In genomic region chrX:136780241-136780640, GRCh38 we compare ENCODE assay signal across 9 cellular contexts. TPM values are rescaled to one million over a fixed set of nuclear protein-coding genes. Genes with fewer than 3 reads are reported as not detected.
DNase-seq lines count a peak whose midpoint lies in the region; ATAC-seq and TF ChIP-seq lines count a peak whose summit lies in the region.
"Had no signal": no experiment of that assay in that cellular context is flagged by ENCODE, and none has a peak within 500 bp of the region (broad histone marks: within the 10 kb centered on the region; RNA-seq: fewer than 3 reads in every experiment).

No MANE protein-coding gene starts in this region.

- POLR2A ChIA-PET in CD4-positive, alpha-beta T cell (lab: Charles Lee): interaction anchor here (0.6 to 3.9 kb wide), 9 partner anchors 10 to 209 kb away, joined by 3 to 43 read pairs (median 3); partner anchors contain the start of gene RBMX

- H3K9me3 Mint-ChIP-seq in CD4-positive, alpha-beta T cell: no peaks in the 10 kb centered on the region
- H3K9me3 Mint-ChIP-seq in activated T-helper 2 cell treated with anti-CD3 and anti-CD28 coated beads, Interferon-gamma antibody, Interleukin-2, Interleukin-4, amounts not matched to agents 10 μg/mL and 5 μg/mL and 100 μg/mL, durations not matched to agents 14 hours and 24 hours and 36 hours: no peaks in the 10 kb centered on the region
- no peaks in the 10 kb centered on the region for H3K9me3 Mint-ChIP-seq in natural killer cell

- peaks cover 48% of the 10 kb centered on the region for H3K36me3 Mint-ChIP-seq in CD4-positive, alpha-beta T cell (ENCODE audit: low read depth)
- H3K36me3 Mint-ChIP-seq in activated T-helper 2 cell treated with anti-CD3 and anti-CD28 coated beads, Interferon-gamma antibody, Interleukin-2, Interleukin-4, amounts not matched to agents 10 μg/mL and 5 μg/mL and 100 μg/mL, durations not matched to agents 14 hours and 24 hours and 36 hours (ENCODE audit: low read depth): peaks cover 36% of the 10 kb centered on the region
- H3K36me3 Mint-ChIP-seq in natural killer cell: no peaks in the 10 kb centered on the region

- CTCF ChIA-PET in CD4-positive, alpha-beta T cell (lab: Charles Lee): interaction anchor here (4.0 kb wide), 1 partner anchor 13 kb away, joined by 18 read pairs; no protein-coding TSS in a partner anchor

- TF ChIP-seq CTCF in CD4-positive, alpha-beta T cell (IDR thresholded peaks at IDR 0.05): no peak
- no peak for TF ChIP-seq CTCF in natural killer cell (IDR thresholded peaks at IDR 0.05)
- no peak for TF ChIP-seq CTCF in omental fat pad (IDR thresholded peaks at IDR 0.05)
- TF ChIP-seq CTCF in foreskin keratinocyte (conservative IDR thresholded peaks at IDR 0.05): no peak

- DNase-seq in CD4-positive, alpha-beta T cell: no peak
- DNase-seq in activated T-helper 2 cell treated with anti-CD3 and anti-CD28 coated beads, Interferon-gamma antibody, Interleukin-2, Interleukin-4, amounts not matched to agents 10 μg/mL and 5 μg/mL and 100 μg/mL, durations not matched to agents 14 hours and 24 hours and 36 hours (ENCODE audit: low spot score): no peak
- no peak for DNase-seq in natural killer cell
- no peak for DNase-seq in omental fat pad (ENCODE audit: low spot score)
- no peak for DNase-seq in foreskin keratinocyte
- DNase-seq in NCI-H2171 (lab: John Stamatoyannopoulos, UW): no peak
- DNase-seq: thyroid gland had no signal

- no peak for ATAC-seq in CD4-positive, alpha-beta T cell (ENCODE audit: poor library complexity)
- peak; percentile 34 for ATAC-seq in HG03354 (IDR thresholded peaks at IDR 0.05; ENCODE audit: poor library complexity, severe bottlenecking, unreplicated experiment)
- no peak for ATAC-seq in natural killer cell
- ATAC-seq in omental fat pad (ENCODE audit: low FRiP score): no peak
- no peak for ATAC-seq in activated CD4-positive, CD25-positive, alpha-beta regulatory T cell treated with anti-CD3 and anti-CD28 coated beads, Interleukin-2, amount 50 U/mL, for 24 hours
- no peak for ATAC-seq in foreskin keratinocyte

- no peaks in the 10 kb centered on the region for H3K27me3 ChIP-seq in CD4-positive, alpha-beta T cell (ENCODE audit: control insufficient read depth, insufficient read depth, low read length)
- H3K27me3 ChIP-seq in foreskin keratinocyte: no peaks in the 10 kb centered on the region
- H3K27me3 ChIP-seq: thyroid gland had no signal

- H3K4me1 ChIP-seq in foreskin keratinocyte: no peaks in the 10 kb centered on the region
- H3K4me1 ChIP-seq: thyroid gland had no signal

- peak overlapping the region; percentile 95 for H3K27ac Mint-ChIP-seq in CD4-positive, alpha-beta T cell
- peak overlapping the region; percentile 97 for H3K27ac Mint-ChIP-seq in activated T-helper 2 cell treated with anti-CD3 and anti-CD28 coated beads, Interferon-gamma antibody, Interleukin-2, Interleukin-4, amounts not matched to agents 10 μg/mL and 5 μg/mL and 100 μg/mL, durations not matched to agents 14 hours and 24 hours and 36 hours
- H3K27ac Mint-ChIP-seq in natural killer cell: peak overlapping the region; percentile 92

- H3K27me3 Mint-ChIP-seq in CD4-positive, alpha-beta T cell: no peaks in the 10 kb centered on the region
- no peaks in the 10 kb centered on the region for H3K27me3 Mint-ChIP-seq in activated T-helper 2 cell treated with anti-CD3 and anti-CD28 coated beads, Interferon-gamma antibody, Interleukin-2, Interleukin-4, amounts not matched to agents 10 μg/mL and 5 μg/mL and 100 μg/mL, durations not matched to agents 14 hours and 24 hours and 36 hours (ENCODE audit: low read depth)
- H3K27me3 Mint-ChIP-seq in natural killer cell (ENCODE audit: low read depth in 2 of 2): no peaks in the 10 kb centered on the region

- peaks cover 80% of the 10 kb centered on the region for H3K4me1 Mint-ChIP-seq in CD4-positive, alpha-beta T cell (ENCODE audit: low read depth)
- H3K4me1 Mint-ChIP-seq in activated T-helper 2 cell treated with anti-CD3 and anti-CD28 coated beads, Interferon-gamma antibody, Interleukin-2, Interleukin-4, amounts not matched to agents 10 μg/mL and 5 μg/mL and 100 μg/mL, durations not matched to agents 14 hours and 24 hours and 36 hours (ENCODE audit: low read depth): peaks cover 61% of the 10 kb centered on the region
- peaks cover 30 to 47% of the 10 kb centered on the region in 2 donors for H3K4me1 Mint-ChIP-seq in natural killer cell

- peak overlapping the region; percentile 98 for H3K4me3 Mint-ChIP-seq in CD4-positive, alpha-beta T cell
- H3K4me3 Mint-ChIP-seq in activated T-helper 2 cell treated with anti-CD3 and anti-CD28 coated beads, Interferon-gamma antibody, Interleukin-2, Interleukin-4, amounts not matched to agents 10 μg/mL and 5 μg/mL and 100 μg/mL, durations not matched to agents 14 hours and 24 hours and 36 hours (ENCODE audit: low read depth): peak overlapping the region; percentile 90
- peak overlapping the region; percentile 93 for H3K4me3 Mint-ChIP-seq in natural killer cell

- H3K27ac ChIP-seq in CD4-positive, alpha-beta T cell (ENCODE audit: low read depth, low read length): peak overlapping the region; percentile 65
- H3K27ac ChIP-seq in foreskin keratinocyte: no peak overlapping the region
- H3K27ac ChIP-seq: thyroid gland had no signal

- intact Hi-C loops in CD4-positive, alpha-beta T cell (cut with DNase I, micrococcal nuclease): loop anchor here (1.0 to 5.0 kb wide), 3 partner anchors 12 to 33 kb away; no protein-coding TSS in a partner anchor
- intact Hi-C loops in activated T-helper 2 cell treated with anti-CD3 and anti-CD28 coated beads, Interferon-gamma antibody, Interleukin-2, Interleukin-4, amounts not matched to agents 10 μg/mL and 5 μg/mL and 100 μg/mL, durations not matched to agents 14 hours and 24 hours and 36 hours (cut with micrococcal nuclease): loop anchor here (1.0 to 5.0 kb wide), 5 partner anchors 12 to 87 kb away; no protein-coding TSS in a partner anchor
- intact Hi-C loops in natural killer cell (cut with micrococcal nuclease): no loop called here

- no peaks in the 10 kb centered on the region for H3K9me3 ChIP-seq in CD4-positive, alpha-beta T cell (ENCODE audit: control insufficient read depth, low read length)
- H3K9me3 ChIP-seq: thyroid gland had no signal

RNA-seq across cellular contexts. Expression of gene ARHGEF6, which starts 0.5 kb away (rescaled TPM):
- 10 to 100 TPM; 43.3 to 45.3 TPM for total RNA-seq in CD4-positive, alpha-beta T cell
- 77.2 and 77.9 TPM in 2 replicates for total RNA-seq in activated T-helper 2 cell treated with anti-CD3 and anti-CD28 coated beads, Interferon-gamma antibody, Interleukin-2, Interleukin-4, amounts not matched to agents 10 μg/mL and 5 μg/mL and 100 μg/mL, durations not matched to agents 14 hours and 24 hours and 36 hours
- 10 to 100 TPM; 55.5 to 78.8 (median 75.7) TPM for total RNA-seq in natural killer cell
- total RNA-seq in omental fat pad: 100 to 1,000 TPM in 1 of 4 donors, 10 to 100 TPM in 3; 38.8 to 150 (median 57.5) TPM
- total RNA-seq in foreskin keratinocyte: 0.07 and 0.10 TPM in 2 replicates
- polyA plus RNA-seq in foreskin keratinocyte: 0.03 and 0.06 TPM in 2 replicates

Comparison
In these comparisons a context has a peak if more than half of its experiments do, and no peak if none do; other contexts are left out.
1. RNA of gene ARHGEF6, which starts 0.5 kb away (total RNA-seq): 77.2 to 77.9 TPM in activated T-helper 2 cell treated with anti-CD3 and anti-CD28 coated beads, Interferon-gamma antibody, Interleukin-2, Interleukin-4, amounts not matched to agents 10 μg/mL and 5 μg/mL and 100 μg/mL, durations not matched to agents 14 hours and 24 hours and 36 hours, 55.5 to 78.8 TPM in natural killer cell, 38.8 to 150 TPM in omental fat pad and 43.3 to 45.3 TPM in CD4-positive, alpha-beta T cell; 0.07 to 0.10 TPM in foreskin keratinocyte; every median in the first group is over 10 times any median in the second.
2. Peak in every context shown above with its lines, with median percentiles within 50 percentile points of each other: H3K27ac Mint-ChIP-seq and H3K4me3 Mint-ChIP-seq.